2 cellular contexts compared by ENCODE assay signal in genomic region chr2:198508610-198509009, GRCh38.
ATAC-seq and TF ChIP-seq lines count a peak whose summit lies in the region.
"Not testable (repeated sequence)": the region's sequence is repeated elsewhere in the genome, so short reads cannot be mapped to it uniquely, and the experiment has no call there.

No MANE protein-coding gene starts in this region.

- H3K9me3 ChIP-seq in HEK293 (ENCODE audit: control insufficient read depth, insufficient read depth, low read depth, low read length), result not testable (repeated sequence)

- not testable (repeated sequence) for H3K4me1 ChIP-seq in HEK293 (ENCODE audit: control insufficient read depth, insufficient read depth, low read length)

- not testable (repeated sequence) for ATAC-seq in SK-N-SH treated with all-trans-retinoic acid at 6 μM for 48 hours

- CTCF ChIA-PET in HEK293 (lab: Yijun Ruan, JAX), result not testable (repeated sequence)

- H3K36me3 ChIP-seq in HEK293 (ENCODE audit: control insufficient read depth in 2 of 2, insufficient read depth in 1 of 2, low read length in 2 of 2), result not testable (repeated sequence)

- not testable (repeated sequence) for H3K4me3 ChIP-seq in HEK293 (ENCODE audit: low read depth, low read length)

- POLR2A ChIA-PET in HEK293 (lab: Yijun Ruan, JAX), result not testable (repeated sequence)

- TF ChIP-seq CTCF in HEK293 (tag by site-specific recombination; IDR thresholded peaks at IDR 0.05), result not testable (repeated sequence)

- not testable (repeated sequence) for H3K27ac ChIP-seq in HEK293 (ENCODE audit: extremely low read depth, low read depth, low read length)

TF ChIP-seq in HEK293, 187 proteins besides CTCF, POLR2A, EP300 and RAD21:
- peak; percentile 63 for TF ChIP-seq ZNF146 (tag by site-specific recombination; IDR thresholded peaks at IDR 0.05)
TF ChIP-seq in HEK293: peak in this region for 1; not testable (repeated sequence) for 186.

TF ChIP-seq in SK-N-SH treated with all-trans-retinoic acid at 6 μM for 48 hours, 23 proteins besides CTCF, POLR2A, EP300 and RAD21:
- peak; percentile 60; the same call in 1 of the 2 replicates for TF ChIP-seq ZNF8 (CRISPR knock-in tag; IDR thresholded peaks at IDR 0.05)
TF ChIP-seq in SK-N-SH treated with all-trans-retinoic acid at 6 μM for 48 hours: peak in this region for 1; not testable (repeated sequence) for 22.
